In genomic region chr17:35856603-35857002, GRCh38 we compare ENCODE assay signal across 19 cellular contexts. TPM values are rescaled to one million over a fixed set of nuclear protein-coding genes. Genes with fewer than 3 reads are reported as not detected.
DNase-seq lines count a peak whose midpoint lies in the region; ATAC-seq, FAIRE-seq and TF ChIP-seq lines count a peak whose summit lies in the region.
"Had no signal": no experiment of that assay in that cellular context is flagged by ENCODE, and none has a peak within 500 bp of the region (broad histone marks: within the 10 kb centered on the region; RNA-seq: fewer than 3 reads in every experiment).

No MANE protein-coding gene starts in this region.

- no peak for DNase-seq in activated naive CD8-positive, alpha-beta T cell treated with anti-CD3 and anti-CD28 coated beads, Interleukin-2, amount 50 U/mL, for 24 hours
- DNase-seq in activated naive CD8-positive, alpha-beta T cell treated with anti-CD3 and anti-CD28 coated beads for 36 hours: no peak
- DNase-seq in activated CD8-positive, alpha-beta T cell treated with anti-CD3 and anti-CD28 coated beads, Interleukin-2, amount 10 ng/mL, durations not matched to agents 7 days and 5 days: no peak
- no peak for DNase-seq in natural killer cell
- no peak for DNase-seq in Calu3
- no peak for DNase-seq in GM12892 (ENCODE audit: insufficient read length)
- DNase-seq in SHP77 treated with DMSO at 0.1 percent for 48 hours (lab: John Stamatoyannopoulos, UW): no peak
- DNase-seq: AML-193, DND-41, GDM1, GM23248, MM.1S, NCI-H1105 treated with DMSO at 0.1 percent for 48 hours, NCI-H187, NCI-H446, NCI-H748 treated with DMSO at 0.1 percent for 48 hours, Right ventricle myocardium superior had no signal

- peaks cover 10% of the 10 kb centered on the region for H3K36me3 Mint-ChIP-seq in activated naive CD8-positive, alpha-beta T cell treated with anti-CD3 and anti-CD28 coated beads, Interleukin-2, amount 50 U/mL, for 24 hours (ENCODE audit: low read depth)
- peaks cover 9% of the 10 kb centered on the region for H3K36me3 Mint-ChIP-seq in activated naive CD8-positive, alpha-beta T cell treated with anti-CD3 and anti-CD28 coated beads for 36 hours
- H3K36me3 Mint-ChIP-seq in activated CD8-positive, alpha-beta T cell treated with anti-CD3 and anti-CD28 coated beads, Interleukin-2, amount 10 ng/mL, durations not matched to agents 7 days and 5 days (ENCODE audit: low read depth): peaks cover 28% of the 10 kb centered on the region
- H3K36me3 Mint-ChIP-seq in natural killer cell (peaks cover 7% of the 10 kb centered on the region), Calu3 (ENCODE audit: insufficient read depth, unreplicated experiment) (peaks cover 30% of the 10 kb centered on the region)

- peaks cover 4% of the 10 kb centered on the region for H3K4me1 Mint-ChIP-seq in activated naive CD8-positive, alpha-beta T cell treated with anti-CD3 and anti-CD28 coated beads, Interleukin-2, amount 50 U/mL, for 24 hours
- no peaks in the 10 kb centered on the region for H3K4me1 Mint-ChIP-seq in activated naive CD8-positive, alpha-beta T cell treated with anti-CD3 and anti-CD28 coated beads for 36 hours
- H3K4me1 Mint-ChIP-seq in activated CD8-positive, alpha-beta T cell treated with anti-CD3 and anti-CD28 coated beads, Interleukin-2, amount 10 ng/mL, durations not matched to agents 7 days and 5 days (ENCODE audit: low read depth): peaks cover 17% of the 10 kb centered on the region
- peaks cover 51 to 55% of the 10 kb centered on the region in 2 donors for H3K4me1 Mint-ChIP-seq in natural killer cell
- no peaks in the 10 kb centered on the region for H3K4me1 Mint-ChIP-seq in Calu3 (ENCODE audit: low read depth, unreplicated experiment)

- no TSS peak for BruUV-seq in Calu3 (replicated peaks; lab: Mats Ljungman, UMichigan)

- POLR2A ChIA-PET in activated CD8-positive, alpha-beta T cell treated with anti-CD3 and anti-CD28 coated beads, Interleukin-2, amount 10 ng/mL, durations not matched to agents 7 days and 5 days (lab: Charles Lee): interaction anchor here (0.8 to 1.9 kb wide), 4 partner anchors 8 to 40 kb away, joined by 3 to 5 read pairs (median 4); no protein-coding TSS in a partner anchor

- no peak for TF ChIP-seq CTCF in natural killer cell (IDR thresholded peaks at IDR 0.05)
- no peak for TF ChIP-seq CTCF in Calu3 (IDR thresholded peaks at IDR 0.05; ENCODE audit: unreplicated experiment)

- no peaks in the 10 kb centered on the region for H3K9me3 Mint-ChIP-seq in activated naive CD8-positive, alpha-beta T cell treated with anti-CD3 and anti-CD28 coated beads, Interleukin-2, amount 50 U/mL, for 24 hours
- no peaks in the 10 kb centered on the region for H3K9me3 Mint-ChIP-seq in activated naive CD8-positive, alpha-beta T cell treated with anti-CD3 and anti-CD28 coated beads for 36 hours
- no peaks in the 10 kb centered on the region for H3K9me3 Mint-ChIP-seq in activated CD8-positive, alpha-beta T cell treated with anti-CD3 and anti-CD28 coated beads, Interleukin-2, amount 10 ng/mL, durations not matched to agents 7 days and 5 days (ENCODE audit: insufficient read depth)
- H3K9me3 Mint-ChIP-seq in natural killer cell (no peaks in the 10 kb centered on the region), Calu3 (ENCODE audit: low read depth, unreplicated experiment) (no peaks in the 10 kb centered on the region)

- intact Hi-C loops in natural killer cell (cut with micrococcal nuclease): no loop called here
- intact Hi-C loops in Calu3 (cut with micrococcal nuclease; ENCODE audit: unreplicated experiment): no loop called here

- no peak for FAIRE-seq in GM12892 (lab: Jason Lieb, UNC)
- FAIRE-seq: D721Med had no signal

- TF ChIP-seq POLR2A in GM12892 (IDR thresholded peaks at IDR 0.05; ENCODE audit: low read depth, low read length): no peak

- H3K27ac Mint-ChIP-seq in activated naive CD8-positive, alpha-beta T cell treated with anti-CD3 and anti-CD28 coated beads, Interleukin-2, amount 50 U/mL, for 24 hours: no peak overlapping the region
- H3K27ac Mint-ChIP-seq in activated naive CD8-positive, alpha-beta T cell treated with anti-CD3 and anti-CD28 coated beads for 36 hours: no peak overlapping the region
- peak overlapping the region; percentile 35 for H3K27ac Mint-ChIP-seq in activated CD8-positive, alpha-beta T cell treated with anti-CD3 and anti-CD28 coated beads, Interleukin-2, amount 10 ng/mL, durations not matched to agents 7 days and 5 days
- H3K27ac Mint-ChIP-seq in natural killer cell: peak overlapping the region; percentile 5 to 68
- H3K27ac Mint-ChIP-seq in Calu3 (ENCODE audit: unreplicated experiment): no peak overlapping the region

- peak; percentile 54 for ATAC-seq in activated naive CD8-positive, alpha-beta T cell treated with anti-CD3 and anti-CD28 coated beads, Interleukin-2, amount 50 U/mL, for 24 hours
- no peak for ATAC-seq in activated CD8-positive, alpha-beta T cell treated with anti-CD3 and anti-CD28 coated beads, Interleukin-2, amount 10 ng/mL, durations not matched to agents 7 days and 5 days
- ATAC-seq in natural killer cell: no peak
- ATAC-seq: Panc1 had no signal

- CTCF ChIA-PET in activated CD8-positive, alpha-beta T cell treated with anti-CD3 and anti-CD28 coated beads, Interleukin-2, amount 10 ng/mL, durations not matched to agents 7 days and 5 days (lab: Charles Lee): interaction anchor here (0.8 to 1.6 kb wide), 3 partner anchors 36 to 86 kb away, joined by 3 to 4 read pairs (median 4); partner anchors contain the start of genes LYZL6 and TAF15
- CTCF ChIA-PET in Calu3 (lab: Charles Lee): no interaction called here

- H3K27me3 Mint-ChIP-seq in activated naive CD8-positive, alpha-beta T cell treated with anti-CD3 and anti-CD28 coated beads, Interleukin-2, amount 50 U/mL, for 24 hours: no peaks in the 10 kb centered on the region
- H3K27me3 Mint-ChIP-seq in activated naive CD8-positive, alpha-beta T cell treated with anti-CD3 and anti-CD28 coated beads for 36 hours: no peaks in the 10 kb centered on the region
- no peaks in the 10 kb centered on the region for H3K27me3 Mint-ChIP-seq in activated CD8-positive, alpha-beta T cell treated with anti-CD3 and anti-CD28 coated beads, Interleukin-2, amount 10 ng/mL, durations not matched to agents 7 days and 5 days (ENCODE audit: low read depth)
- H3K27me3 Mint-ChIP-seq in natural killer cell (ENCODE audit: low read depth in 2 of 2) (no peaks in the 10 kb centered on the region), Calu3 (ENCODE audit: unreplicated experiment) (no peaks in the 10 kb centered on the region)

- H3K4me3 Mint-ChIP-seq in activated naive CD8-positive, alpha-beta T cell treated with anti-CD3 and anti-CD28 coated beads, Interleukin-2, amount 50 U/mL, for 24 hours: no peak overlapping the region
- H3K4me3 Mint-ChIP-seq in activated naive CD8-positive, alpha-beta T cell treated with anti-CD3 and anti-CD28 coated beads for 36 hours: no peak overlapping the region
- no peak overlapping the region for H3K4me3 Mint-ChIP-seq in activated CD8-positive, alpha-beta T cell treated with anti-CD3 and anti-CD28 coated beads, Interleukin-2, amount 10 ng/mL, durations not matched to agents 7 days and 5 days
- H3K4me3 Mint-ChIP-seq in natural killer cell: no peak overlapping the region
- H3K4me3 Mint-ChIP-seq in Calu3 (ENCODE audit: low read depth, unreplicated experiment): no peak overlapping the region

RNA-seq across cellular contexts. Expression of gene HEATR9, which starts 12.1 kb away (rescaled TPM):
- total RNA-seq in activated naive CD8-positive, alpha-beta T cell treated with anti-CD3 and anti-CD28 coated beads for 36 hours: under 1 TPM in 1 of 2 experiments, not detected in 1; 0.18 TPM
- 1 to 10 TPM; 1.1 TPM for total RNA-seq in activated CD8-positive, alpha-beta T cell treated with anti-CD3 and anti-CD28 coated beads, Interleukin-2, amount 10 ng/mL, durations not matched to agents 7 days and 5 days
- total RNA-seq in natural killer cell (10 to 100 TPM in 2 of 3 donors, 1 to 10 TPM in 1; 10.0 to 24.1 (median 15.1) TPM), Calu3 (2022) (not detected in 2 replicates)
- polyA plus RNA-seq in GM12892 (2012; ENCODE audit: missing spikeins): not detected
- total RNA-seq: GM23248, Right ventricle myocardium superior had no signal
- polyA plus RNA-seq: GM23248 had no signal

RNA-seq across cellular contexts. Expression of gene CCL5, which starts 23.6 kb away (rescaled TPM):
- 10 to 100 TPM; 16.4 to 18.1 TPM for total RNA-seq in activated naive CD8-positive, alpha-beta T cell treated with anti-CD3 and anti-CD28 coated beads for 36 hours
- total RNA-seq in activated CD8-positive, alpha-beta T cell treated with anti-CD3 and anti-CD28 coated beads, Interleukin-2, amount 10 ng/mL, durations not matched to agents 7 days and 5 days: 100 to 1,000 TPM; 275 to 301 TPM
- total RNA-seq in natural killer cell: 1,000 to 10,000 TPM in 1 of 3 donors, 100 to 1,000 TPM in 2; 793 to 1,167 (median 825) TPM
- 7.0 and 28.7 TPM in 2 replicates for total RNA-seq in Calu3 (2022)
- polyA plus RNA-seq in GM12892 (2012; ENCODE audit: missing spikeins): 23.2 TPM
- total RNA-seq: GM23248 had no signal
- polyA plus RNA-seq: GM23248 had no signal

RNA-seq across cellular contexts. Expression of gene TAF15, which starts 47.3 kb away (rescaled TPM):
- total RNA-seq in activated naive CD8-positive, alpha-beta T cell treated with anti-CD3 and anti-CD28 coated beads for 36 hours: 100 to 1,000 TPM; 306 to 317 TPM
- 100 to 1,000 TPM; 336 to 341 TPM for total RNA-seq in activated CD8-positive, alpha-beta T cell treated with anti-CD3 and anti-CD28 coated beads, Interleukin-2, amount 10 ng/mL, durations not matched to agents 7 days and 5 days
- total RNA-seq in natural killer cell (100 to 1,000 TPM; 214 to 253 (median 214) TPM), Calu3 (2022) (284 and 286 TPM in 2 replicates)
- 133 TPM for polyA plus RNA-seq in GM12892 (2012; ENCODE audit: missing spikeins)

Comparison
In these comparisons a context has a peak if more than half of its experiments do, and no peak if none do; other contexts are left out.
1. H3K27ac Mint-ChIP-seq: peak in activated CD8-positive, alpha-beta T cell treated with anti-CD3 and anti-CD28 coated beads, Interleukin-2, amount 10 ng/mL, durations not matched to agents 7 days and 5 days (single experiment) and natural killer cell (2 of 2); none in activated naive CD8-positive, alpha-beta T cell treated with anti-CD3 and anti-CD28 coated beads, Interleukin-2, amount 50 U/mL, for 24 hours (single experiment), activated naive CD8-positive, alpha-beta T cell treated with anti-CD3 and anti-CD28 coated beads for 36 hours (single experiment) and Calu3 (single experiment).
2. RNA of gene HEATR9, which starts 12.1 kb away (total RNA-seq): 10.0 to 24.1 TPM in natural killer cell; 1.1 TPM in activated CD8-positive, alpha-beta T cell treated with anti-CD3 and anti-CD28 coated beads, Interleukin-2, amount 10 ng/mL, durations not matched to agents 7 days and 5 days, 0.18 TPM in activated naive CD8-positive, alpha-beta T cell treated with anti-CD3 and anti-CD28 coated beads for 36 hours and not detected in Calu3; every median in the first group is over 4 times any median in the second.